ENCODE assay signal across 13 cellular contexts in genomic region chr18:62587689-62588088, GRCh38.
A peak's percentile ranks its signal among the peaks of the same experiment; 100 is the strongest.
DNase-seq lines count a peak whose midpoint lies in the region; ATAC-seq and TF ChIP-seq lines count a peak whose summit lies in the region.
"Had no signal": no experiment of that assay in that cellular context is flagged by ENCODE, and none has a peak within 500 bp of the region (broad histone marks: within the 10 kb centered on the region; RNA-seq: fewer than 3 reads in every experiment).

No MANE protein-coding gene starts in this region.

- no peak overlapping the region for H3K4me3 Mint-ChIP-seq in activated T-cell treated with anti-CD3 and anti-CD28 coated beads, Interleukin-2, amount 50 U/mL, for 24 hours
- H3K4me3 Mint-ChIP-seq: CD4-positive, alpha-beta T cell had no signal

- H3K9me2 ChIP-seq in hepatocyte (replicated peaks; ENCODE audit: insufficient read depth) = no peaks in the 10 kb centered on the region

- H3K9me3 ChIP-seq in OCI-LY3 (ENCODE audit: insufficient read depth, low read length) (peaks cover 3% of the 10 kb centered on the region; the same call in 1 of the 2 replicates), esophagus muscularis mucosa (peaks cover 0 to under 1% (median 0%) of the 10 kb centered on the region in 4 donors), hepatocyte (ENCODE audit: low read depth) (no peaks in the 10 kb centered on the region)
- H3K9me3 ChIP-seq: HAP-1 had no signal

- H3K27me3 ChIP-seq in OCI-LY3 (ENCODE audit: low read depth, low read length) (peaks cover 46% of the 10 kb centered on the region), esophagus muscularis mucosa (no peaks in the 10 kb centered on the region), hepatocyte (no peaks in the 10 kb centered on the region)

- H3K4me2 ChIP-seq in OCI-LY3 (ENCODE audit: low read length) (peak overlapping the region; percentile 31), hepatocyte (no peak overlapping the region)

- peaks cover 3% of the 10 kb centered on the region for H3K9me3 Mint-ChIP-seq in activated T-cell treated with anti-CD3 and anti-CD28 coated beads, Interleukin-2, amount 50 U/mL, for 24 hours
- H3K9me3 Mint-ChIP-seq: CD4-positive, alpha-beta T cell had no signal

- H3K79me2 ChIP-seq in OCI-LY3 (ENCODE audit: low read length) = no peaks in the 10 kb centered on the region
- no peaks in the 10 kb centered on the region for H3K79me2 ChIP-seq in hepatocyte

- intact Hi-C loops in esophagus muscularis mucosa (cut with DNase I) = loop anchor here (2.0 to 10.0 kb wide), 3 partner anchors 127 to 403 kb away; partner anchors contain the start of genes PHLPP1, PIGN and RELCH

- ATAC-seq in GM18909 (IDR thresholded peaks at IDR 0.05; ENCODE audit: poor library complexity, unreplicated experiment) = no peak

- H3K27ac Mint-ChIP-seq in activated T-cell treated with anti-CD3 and anti-CD28 coated beads, Interleukin-2, amount 50 U/mL, for 24 hours = peak overlapping the region; percentile 65
- H3K27ac Mint-ChIP-seq: CD4-positive, alpha-beta T cell had no signal

- TF ChIP-seq CTCF in OCI-LY3 (IDR thresholded peaks at IDR 0.05; ENCODE audit: low read depth, low read length) = no peak
- TF ChIP-seq CTCF in esophagus muscularis mucosa (IDR thresholded peaks at IDR 0.05) = no peak
- TF ChIP-seq CTCF in hepatocyte (IDR thresholded peaks at IDR 0.05; ENCODE audit: poor library complexity) = no peak

- peaks cover 10% of the 10 kb centered on the region for H3K27me3 Mint-ChIP-seq in activated T-cell treated with anti-CD3 and anti-CD28 coated beads, Interleukin-2, amount 50 U/mL, for 24 hours
- H3K27me3 Mint-ChIP-seq: CD4-positive, alpha-beta T cell had no signal

- H3K9ac ChIP-seq in OCI-LY3 (ENCODE audit: low read length) = no peak overlapping the region

- WGBS in esophagus muscularis mucosa = 74% methylated on average over 9 of the region's 9 CpGs
- 67% methylated on average over 7 of the region's 9 CpGs for WGBS in hepatocyte (ENCODE audit: low lambda C conversion rate, missing lambda C conversion rate)

- peaks cover 32% of the 10 kb centered on the region for H3K36me3 Mint-ChIP-seq in activated T-cell treated with anti-CD3 and anti-CD28 coated beads, Interleukin-2, amount 50 U/mL, for 24 hours (ENCODE audit: low read depth)

- H2AFZ ChIP-seq in OCI-LY3 (ENCODE audit: low read depth, low read length) (no peak overlapping the region), hepatocyte (no peak overlapping the region)

- no peak overlapping the region for H3K27ac ChIP-seq in OCI-LY3 (ENCODE audit: low read length)
- H3K27ac ChIP-seq in esophagus muscularis mucosa (replicated peaks in 1 of 4) = no peak overlapping the region
- H3K27ac ChIP-seq in hepatocyte = no peak overlapping the region

- H3K36me3 ChIP-seq in OCI-LY3 (replicated peaks; ENCODE audit: low read depth, low read length) (peaks cover 6% of the 10 kb centered on the region), esophagus muscularis mucosa (peaks cover 0 to 11% (median 9%) of the 10 kb centered on the region in 4 donors), hepatocyte (replicated peaks; ENCODE audit: insufficient read depth, low read depth) (no peaks in the 10 kb centered on the region)
- H3K36me3 ChIP-seq: HAP-1 had no signal

- no peak for TF ChIP-seq EP300 in esophagus muscularis mucosa (IDR thresholded peaks at IDR 0.05)

- no peak for TF ChIP-seq POLR2A in esophagus muscularis mucosa (IDR thresholded peaks at IDR 0.05; ENCODE audit: low read depth)

- peaks cover 55% of the 10 kb centered on the region for H3K4me1 ChIP-seq in OCI-LY3 (ENCODE audit: low read length)
- peaks cover 16 to 29% (median 23%) of the 10 kb centered on the region in 4 donors for H3K4me1 ChIP-seq in esophagus muscularis mucosa
- H3K4me1 ChIP-seq in hepatocyte (ENCODE audit: insufficient read depth) = no peaks in the 10 kb centered on the region

- no peak for DNase-seq in activated T-cell treated with anti-CD3 and anti-CD28 coated beads, Interleukin-2, amount 50 U/mL, for 24 hours
- DNase-seq in activated T-cell treated with anti-CD3 and anti-CD28 coated beads, Interleukin-2, amount 50 U/mL, for 48 hours = no peak
- peak; percentile 50 for DNase-seq in esophagus muscularis mucosa (ENCODE audit: extremely low spot score)
- DNase-seq in NCI-H2227 (lab: John Stamatoyannopoulos, UW; ENCODE audit: unreplicated experiment) = no peak
- DNase-seq in hepatocyte (ENCODE audit: low spot score) = no peak
- DNase-seq: ACHN; CD4-positive, alpha-beta T cell; DMS153; DMS79 treated with DMSO at 0.1 percent for 48 hours; EL had no signal

- H3K4me3 ChIP-seq in OCI-LY3 (ENCODE audit: low read length) = no peak overlapping the region
- H3K4me3 ChIP-seq in esophagus muscularis mucosa = no peak overlapping the region
- H3K4me3 ChIP-seq in hepatocyte = no peak overlapping the region
- H3K4me3 ChIP-seq: HAP-1 had no signal

- H3K4me1 Mint-ChIP-seq in activated T-cell treated with anti-CD3 and anti-CD28 coated beads, Interleukin-2, amount 50 U/mL, for 24 hours (ENCODE audit: low read depth) = peaks cover 48% of the 10 kb centered on the region

- peaks cover 37% of the 10 kb centered on the region for H4K20me1 ChIP-seq in OCI-LY3 (ENCODE audit: insufficient read depth, low read length)
- no peaks in the 10 kb centered on the region for H4K20me1 ChIP-seq in hepatocyte (ENCODE audit: insufficient read depth, poor library complexity, severe bottlenecking)
